In the genomic region with DNA sequence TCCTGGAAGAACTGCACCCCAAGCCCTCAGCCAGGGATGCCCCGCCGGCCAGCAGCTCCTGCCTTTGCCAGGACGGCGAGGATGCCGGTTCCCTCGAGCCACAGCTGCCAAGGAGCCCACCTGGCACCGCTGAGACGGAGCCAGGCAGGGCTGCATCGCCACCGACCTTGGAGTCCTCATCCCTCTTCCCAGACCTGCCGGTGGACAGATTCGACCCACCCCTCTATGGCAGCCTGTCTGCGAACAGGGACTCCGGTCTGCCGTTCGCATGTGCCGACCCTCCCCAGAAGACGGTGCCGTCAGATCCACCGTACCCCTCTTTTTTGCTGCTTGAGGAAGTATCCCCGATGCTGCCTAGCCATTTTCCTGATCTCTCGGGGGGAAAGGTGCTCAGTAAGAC, we compare ENCODE assay signal across 16 cellular contexts. TPM values are rescaled to one million over a fixed set of nuclear protein-coding genes. Genes with fewer than 3 reads are reported as not detected.
A peak's percentile ranks its signal among the peaks of the same experiment; 100 is the strongest.
DNase-seq lines count a peak whose midpoint lies in the region; ATAC-seq and TF ChIP-seq lines count a peak whose summit lies in the region.
"Had no signal": no experiment of that assay in that cellular context is flagged by ENCODE, and none has a peak within 500 bp of the region (broad histone marks: within the 10 kb centered on the region; RNA-seq: fewer than 3 reads in every experiment).

No MANE protein-coding gene starts in this region.

- H3K4me3 ChIP-seq in DND-41 (ENCODE audit: low read depth in 1 of 2, low read length in 2 of 2) (no peak overlapping the region), mammary epithelial cell (replicated peaks in 1 of 3; ENCODE audit: insufficient read depth in 1 of 3, low read depth in 2 of 3, low read length in 3 of 3) (no peak overlapping the region)

- H3K4me1 ChIP-seq in DND-41 (ENCODE audit: insufficient read depth, low read length), result peaks cover 14% of the 10 kb centered on the region
- H3K4me1 ChIP-seq in mammary epithelial cell (ENCODE audit: insufficient read depth, low read length), result no peaks in the 10 kb centered on the region

- no peak overlapping the region for H2AFZ ChIP-seq in DND-41 (ENCODE audit: low read depth, low read length)
- H2AFZ ChIP-seq in mammary epithelial cell (ENCODE audit: low read depth, low read length), result no peak overlapping the region

- peaks cover 7% of the 10 kb centered on the region for H3K27me3 Mint-ChIP-seq in T-helper 2 cell treated with Interferon-gamma antibody and Interleukin-4, amounts not matched to agents 5 μg/mL and 100 μg/mL, for 36 hours (ENCODE audit: low read depth)
- H3K27me3 Mint-ChIP-seq in activated naive CD8-positive, alpha-beta T cell treated with anti-CD3 and anti-CD28 coated beads, Interleukin-2, amount 50 U/mL, for 24 hours, result no peaks in the 10 kb centered on the region
- no peaks in the 10 kb centered on the region for H3K27me3 Mint-ChIP-seq in naive thymus-derived CD8-positive, alpha-beta T cell

- H3K79me2 ChIP-seq in DND-41 (ENCODE audit: insufficient read depth, low read length) (no peaks in the 10 kb centered on the region), mammary epithelial cell (ENCODE audit: insufficient read depth, low read length) (no peaks in the 10 kb centered on the region)

- no peaks in the 10 kb centered on the region for H3K9me3 Mint-ChIP-seq in T-helper 2 cell treated with Interferon-gamma antibody and Interleukin-4, amounts not matched to agents 5 μg/mL and 100 μg/mL, for 36 hours
- H3K9me3 Mint-ChIP-seq in activated naive CD8-positive, alpha-beta T cell treated with anti-CD3 and anti-CD28 coated beads, Interleukin-2, amount 50 U/mL, for 24 hours, result no peaks in the 10 kb centered on the region
- no peaks in the 10 kb centered on the region for H3K9me3 Mint-ChIP-seq in naive thymus-derived CD8-positive, alpha-beta T cell

- H4K20me1 ChIP-seq in DND-41 (ENCODE audit: insufficient read depth, low read length), result peaks cover 12% of the 10 kb centered on the region; the same call in 1 of the 2 replicates
- no peaks in the 10 kb centered on the region for H4K20me1 ChIP-seq in mammary epithelial cell (ENCODE audit: insufficient read depth, low read length)

- no peak overlapping the region for H3K27ac Mint-ChIP-seq in T-helper 2 cell treated with Interferon-gamma antibody and Interleukin-4, amounts not matched to agents 5 μg/mL and 100 μg/mL, for 36 hours
- H3K27ac Mint-ChIP-seq in activated naive CD8-positive, alpha-beta T cell treated with anti-CD3 and anti-CD28 coated beads, Interleukin-2, amount 50 U/mL, for 24 hours, result no peak overlapping the region
- H3K27ac Mint-ChIP-seq in naive thymus-derived CD8-positive, alpha-beta T cell, result peak overlapping the region in 5 of 10 donors; percentile 40 to 74 (median 63)

- intact Hi-C loops in mammary epithelial cell (cut with micrococcal nuclease), result no loop called here

- POLR2A ChIA-PET in naive thymus-derived CD8-positive, alpha-beta T cell (lab: Charles Lee), result no interaction called here

- no peak for DNase-seq in T-helper 2 cell treated with Interferon-gamma antibody and Interleukin-4, amounts not matched to agents 5 μg/mL and 100 μg/mL, for 36 hours (ENCODE audit: low spot score)
- DNase-seq in T-helper 2 cell (no peak), DND-41 (no peak), LoVo (ENCODE audit: low spot score) (no peak), activated gamma-delta T cell treated with Interleukin-2 at 50 U/mL for 16 hours (no peak), mammary epithelial cell (no peak)
- DNase-seq in activated naive CD8-positive, alpha-beta T cell treated with anti-CD3 and anti-CD28 coated beads, Interleukin-2, amount 50 U/mL, for 24 hours, result no peak
- DNase-seq in naive thymus-derived CD8-positive, alpha-beta T cell, result no peak
- DNase-seq: EL, esophagus squamous epithelium, spleen, transverse colon had no signal

- peak overlapping the region; percentile 38 for H3K4me3 Mint-ChIP-seq in T-helper 2 cell treated with Interferon-gamma antibody and Interleukin-4, amounts not matched to agents 5 μg/mL and 100 μg/mL, for 36 hours
- peak overlapping the region; percentile 49 for H3K4me3 Mint-ChIP-seq in activated naive CD8-positive, alpha-beta T cell treated with anti-CD3 and anti-CD28 coated beads, Interleukin-2, amount 50 U/mL, for 24 hours
- H3K4me3 Mint-ChIP-seq in naive thymus-derived CD8-positive, alpha-beta T cell, result peak overlapping the region; percentile 44 to 81 (median 68)

- in situ Hi-C loops in mammary epithelial cell (cut with MboI; ENCODE audit: low sequenced_read_pairs in 2 of 2), result loop anchor here (10.0 to 25.0 kb wide), 2 partner anchors 237 to 244 kb away; no protein-coding TSS in a partner anchor

- no peak overlapping the region for H3K27ac ChIP-seq in DND-41 (ENCODE audit: low read length)
- no peak overlapping the region for H3K27ac ChIP-seq in mammary epithelial cell (ENCODE audit: insufficient read depth, low read depth, low read length)
- H3K27ac ChIP-seq: RWPE1, VCaP had no signal

- dilution Hi-C loops in mammary epithelial cell (cut with HindIII; ENCODE audit: low sequenced_read_pairs), result no loop called here

- H3K4me1 Mint-ChIP-seq in T-helper 2 cell treated with Interferon-gamma antibody and Interleukin-4, amounts not matched to agents 5 μg/mL and 100 μg/mL, for 36 hours (ENCODE audit: low read depth), result no peaks in the 10 kb centered on the region
- peaks cover 10% of the 10 kb centered on the region for H3K4me1 Mint-ChIP-seq in activated naive CD8-positive, alpha-beta T cell treated with anti-CD3 and anti-CD28 coated beads, Interleukin-2, amount 50 U/mL, for 24 hours
- peaks cover 4 to 11% (median 7%) of the 10 kb centered on the region in 4 donors for H3K4me1 Mint-ChIP-seq in naive thymus-derived CD8-positive, alpha-beta T cell

- H3K36me3 ChIP-seq in DND-41 (ENCODE audit: insufficient read depth, low read length) (no peaks in the 10 kb centered on the region), mammary epithelial cell (ENCODE audit: insufficient read depth, low read length) (no peaks in the 10 kb centered on the region)
- H3K36me3 ChIP-seq: esophagus squamous epithelium, prostate gland, spleen, transverse colon had no signal

- H3K9ac ChIP-seq in DND-41 (ENCODE audit: low read depth, low read length), result no peak overlapping the region
- H3K9ac ChIP-seq in mammary epithelial cell (ENCODE audit: insufficient read depth, low read length), result no peak overlapping the region

- H3K4me2 ChIP-seq in DND-41 (ENCODE audit: insufficient read depth, low read length) (peak overlapping the region; percentile 56; the same call in 1 of the 2 replicates), mammary epithelial cell (ENCODE audit: insufficient read depth, low read depth, low read length) (no peak overlapping the region)

- no peak for ATAC-seq in DND-41 (ENCODE audit: insufficient read depth, low read depth)
- ATAC-seq in activated naive CD8-positive, alpha-beta T cell treated with anti-CD3 and anti-CD28 coated beads, Interleukin-2, amount 50 U/mL, for 24 hours, result no peak
- no peak for ATAC-seq in naive thymus-derived CD8-positive, alpha-beta T cell

- TF ChIP-seq CTCF in DND-41 (IDR thresholded peaks at IDR 0.05; ENCODE audit: borderline replicate concordance, extremely low read depth, low read length, poor library complexity, severe bottlenecking) (no peak), mammary epithelial cell (conservative IDR thresholded peaks at IDR 0.05 in 1 of 2, IDR thresholded peaks at IDR 0.05 in 1 of 2; ENCODE audit: extremely low read depth in 1 of 2, insufficient read depth in 1 of 2, low read depth in 1 of 2, low read length in 2 of 2) (no peak)

- CTCF ChIA-PET in mammary epithelial cell (lab: Charles Lee; ENCODE audit: low non-redundant PET), result no interaction called here

- H3K27me3 ChIP-seq in DND-41 (ENCODE audit: insufficient read depth, low read length, poor library complexity), result peaks cover 27% of the 10 kb centered on the region
- H3K27me3 ChIP-seq in mammary epithelial cell (ENCODE audit: insufficient read depth, low read length), result peaks cover 1% of the 10 kb centered on the region

- H3K36me3 Mint-ChIP-seq in T-helper 2 cell treated with Interferon-gamma antibody and Interleukin-4, amounts not matched to agents 5 μg/mL and 100 μg/mL, for 36 hours (ENCODE audit: low read depth), result no peaks in the 10 kb centered on the region
- no peaks in the 10 kb centered on the region for H3K36me3 Mint-ChIP-seq in activated naive CD8-positive, alpha-beta T cell treated with anti-CD3 and anti-CD28 coated beads, Interleukin-2, amount 50 U/mL, for 24 hours (ENCODE audit: low read depth)
- H3K36me3 Mint-ChIP-seq in naive thymus-derived CD8-positive, alpha-beta T cell, result no peaks in the 10 kb centered on the region

- 79% methylated on average over 10 of the region's 22 CpGs for WGBS in mammary epithelial cell (ENCODE audit: low coverage, missing lambda C conversion rate)

- H3K9me3 ChIP-seq in DND-41 (ENCODE audit: insufficient read depth, low read length, severe bottlenecking), result no peaks in the 10 kb centered on the region
- no peaks in the 10 kb centered on the region for H3K9me3 ChIP-seq in mammary epithelial cell (replicated peaks; ENCODE audit: insufficient read depth, low read length)
- H3K9me3 ChIP-seq: esophagus squamous epithelium, prostate gland, spleen, transverse colon had no signal

- BruUV-seq in mammary epithelial cell (replicated peaks; lab: Mats Ljungman, UMichigan), result no TSS peak

RNA-seq across cellular contexts. Expression of a gene that starts 21.4 kb away (rescaled TPM):
- total RNA-seq in naive thymus-derived CD8-positive, alpha-beta T cell, result 10 to 100 TPM; 10.6 to 10.8 TPM
- under 1 TPM; 0.23 to 0.36 (median 0.28) TPM for polyA plus RNA-seq in naive thymus-derived CD8-positive, alpha-beta T cell
- 10 to 100 TPM in 1 of 2 donors, 1 to 10 TPM in 1; 2.0 to 14.1 TPM for total RNA-seq in mammary epithelial cell
- polyA plus RNA-seq in mammary epithelial cell, result 0.90 TPM
- 0.21 TPM for polyA minus RNA-seq in mammary epithelial cell

RNA-seq across cellular contexts. Expression of a gene that starts 48.9 kb away (rescaled TPM):
- total RNA-seq in naive thymus-derived CD8-positive, alpha-beta T cell, result 1 to 10 TPM; 2.0 to 2.1 TPM
- polyA plus RNA-seq in naive thymus-derived CD8-positive, alpha-beta T cell, result under 1 TPM; 0.01 to 0.10 (median 0.09) TPM
- 1 to 10 TPM in 1 of 2 donors, under 1 TPM in 1; 0.14 to 3.2 TPM for total RNA-seq in mammary epithelial cell
- polyA plus RNA-seq in mammary epithelial cell, result 0.05 TPM
- polyA minus RNA-seq in mammary epithelial cell, result 0.05 TPM
- polyA plus RNA-seq: neural cell had no signal
